1 cellular context compared by ENCODE assay signal in the genomic region with DNA sequence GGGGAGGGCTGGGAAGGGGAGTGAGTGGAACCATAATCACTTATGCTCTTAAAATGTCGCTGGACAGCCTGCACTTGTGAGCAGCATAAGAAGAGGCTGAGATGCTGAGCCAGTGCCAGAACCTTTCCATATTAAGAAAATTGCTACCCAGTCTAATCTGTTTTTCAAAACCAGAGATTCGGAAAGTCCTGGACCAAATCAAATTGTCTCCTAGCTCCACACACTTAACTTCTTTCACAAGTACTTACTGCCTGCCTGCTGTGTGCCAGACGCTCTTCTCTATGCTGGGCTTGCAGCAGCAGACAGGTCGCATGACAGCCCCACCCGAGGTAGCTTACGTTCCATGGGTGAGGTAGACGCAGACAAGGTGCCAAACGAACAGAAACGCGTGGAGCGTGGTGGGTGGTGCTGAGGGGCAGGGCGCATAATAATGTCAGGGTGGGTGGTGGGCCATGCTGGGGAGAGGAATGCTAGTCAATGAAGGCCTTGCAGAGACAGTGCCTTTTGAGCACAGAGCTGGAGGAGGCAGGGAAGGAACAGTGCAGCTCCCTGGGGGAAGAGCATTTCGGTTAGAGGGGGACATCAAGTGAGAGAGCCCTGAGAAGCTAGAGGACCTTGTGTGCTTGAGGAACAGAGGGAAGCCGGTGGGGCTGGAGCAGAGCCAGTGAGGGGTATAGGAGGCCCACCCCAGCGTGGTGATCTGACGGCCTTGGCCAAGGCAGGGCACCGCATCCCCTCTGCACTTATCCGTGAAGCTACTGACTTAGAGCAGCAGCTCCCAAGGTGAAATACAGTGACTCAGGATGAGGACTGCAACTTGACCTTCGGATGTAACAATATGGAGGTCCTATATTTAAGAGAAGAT.
TF ChIP-seq lines count a peak whose summit lies in the region.

No MANE protein-coding gene starts in this region.

TF ChIP-seq in H1, 55 proteins besides CTCF, POLR2A, EP300 and RAD21:
- TF ChIP-seq TEAD4 (IDR thresholded peaks at IDR 0.05; ENCODE audit: low read depth, low read length) (no peak), BACH1 (IDR thresholded peaks at IDR 0.05; ENCODE audit: low read length) (no peak), SP1 (IDR thresholded peaks at IDR 0.05; ENCODE audit: low read depth, low read length) (no peak), CEBPB (IDR thresholded peaks at IDR 0.05; ENCODE audit: low read depth, low read length) (no peak), ASH2L (IDR thresholded peaks at IDR 0.05; ENCODE audit: low read length) (no peak), CBX8 (IDR thresholded peaks at IDR 0.05; ENCODE audit: borderline replicate concordance, low read depth, low read length) (no peak)
